8 cellular contexts compared by ENCODE assay signal in the genomic region with DNA sequence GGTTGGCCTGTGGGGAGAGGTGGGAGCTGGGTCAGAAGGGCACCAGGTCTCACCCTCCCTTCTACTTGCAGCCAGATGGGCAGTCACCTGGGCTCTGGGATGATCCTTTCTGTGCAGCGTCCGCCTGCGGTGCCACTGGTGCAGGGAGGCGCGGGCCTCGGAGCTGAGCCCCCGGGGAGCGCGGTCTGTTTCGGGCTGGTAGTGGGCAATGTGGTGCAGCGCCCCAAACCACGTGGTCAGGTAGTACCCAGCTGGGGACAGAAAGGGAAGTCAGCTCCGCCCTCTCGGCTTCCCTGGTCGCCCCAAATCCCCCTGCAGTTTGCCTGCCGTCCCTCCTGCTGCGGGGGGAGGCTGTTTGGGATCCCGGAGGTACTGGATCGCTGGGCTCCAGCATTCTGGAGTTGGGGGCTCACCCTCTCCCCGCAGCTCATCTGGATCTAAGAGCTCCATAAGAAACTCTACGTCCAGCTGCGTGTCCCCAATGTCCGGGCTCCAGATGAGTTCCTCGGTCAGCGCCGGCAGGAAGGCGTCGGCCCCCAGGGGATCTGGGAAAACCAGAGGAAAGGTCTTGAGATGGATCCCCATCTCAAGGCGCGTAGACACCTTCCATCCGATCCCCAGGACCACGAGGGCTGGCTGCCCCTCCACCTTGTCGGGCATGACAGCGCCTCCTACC. TPM values are rescaled to one million over a fixed set of nuclear protein-coding genes. Genes with fewer than 3 reads are reported as not detected.
DNase-seq lines count a peak whose midpoint lies in the region; ATAC-seq lines count a peak whose summit lies in the region.

No MANE protein-coding gene starts in this region.

- ATAC-seq in activated naive CD8-positive, alpha-beta T cell treated with anti-CD3 and anti-CD28 coated beads, Interleukin-2, amount 10 ng/mL, durations not matched to agents 7 days and 5 days (ENCODE audit: low read depth), result no peak
- peak; percentile 5 for ATAC-seq in stimulated activated effector memory CD8-positive, alpha-beta T cell treated with anti-CD3 and anti-CD28 coated beads, Interleukin-12 subunit alpha, Interleukin-12 subunit beta, amount 100 ng/mL, for 72 hours
- ATAC-seq in GM18909 (IDR thresholded peaks at IDR 0.05; ENCODE audit: poor library complexity, unreplicated experiment), result no peak

- H3K9ac ChIP-seq in iPS-20b (ENCODE audit: low read depth, low read length), result no peak overlapping the region

- no peaks in the 10 kb centered on the region for H3K9me3 Mint-ChIP-seq in activated naive CD8-positive, alpha-beta T cell treated with anti-CD3 and anti-CD28 coated beads, Interleukin-2, amount 10 ng/mL, durations not matched to agents 7 days and 5 days
- no peaks in the 10 kb centered on the region for H3K9me3 Mint-ChIP-seq in stimulated activated effector memory CD8-positive, alpha-beta T cell treated with anti-CD3 and anti-CD28 coated beads, Interleukin-12 subunit alpha, Interleukin-12 subunit beta, amount 100 ng/mL, for 72 hours

- H3K4me3 ChIP-seq in iPS-20b (ENCODE audit: low read length), result peak overlapping the region; percentile 62

- H3K27me3 Mint-ChIP-seq in activated naive CD8-positive, alpha-beta T cell treated with anti-CD3 and anti-CD28 coated beads, Interleukin-2, amount 10 ng/mL, durations not matched to agents 7 days and 5 days, result no peaks in the 10 kb centered on the region

- H3K4me1 Mint-ChIP-seq in activated naive CD8-positive, alpha-beta T cell treated with anti-CD3 and anti-CD28 coated beads, Interleukin-2, amount 10 ng/mL, durations not matched to agents 7 days and 5 days, result peaks cover 42% of the 10 kb centered on the region
- H3K4me1 Mint-ChIP-seq in stimulated activated effector memory CD8-positive, alpha-beta T cell treated with anti-CD3 and anti-CD28 coated beads, Interleukin-12 subunit alpha, Interleukin-12 subunit beta, amount 100 ng/mL, for 72 hours, result peaks cover 48% of the 10 kb centered on the region

- H3K36me3 Mint-ChIP-seq in activated naive CD8-positive, alpha-beta T cell treated with anti-CD3 and anti-CD28 coated beads, Interleukin-2, amount 10 ng/mL, durations not matched to agents 7 days and 5 days, result peaks cover 38% of the 10 kb centered on the region
- peaks cover 95% of the 10 kb centered on the region for H3K36me3 Mint-ChIP-seq in stimulated activated effector memory CD8-positive, alpha-beta T cell treated with anti-CD3 and anti-CD28 coated beads, Interleukin-12 subunit alpha, Interleukin-12 subunit beta, amount 100 ng/mL, for 72 hours

- peak overlapping the region; percentile 89 for H3K4me3 Mint-ChIP-seq in activated naive CD8-positive, alpha-beta T cell treated with anti-CD3 and anti-CD28 coated beads, Interleukin-2, amount 10 ng/mL, durations not matched to agents 7 days and 5 days
- H3K4me3 Mint-ChIP-seq in stimulated activated effector memory CD8-positive, alpha-beta T cell treated with anti-CD3 and anti-CD28 coated beads, Interleukin-12 subunit alpha, Interleukin-12 subunit beta, amount 100 ng/mL, for 72 hours, result peak overlapping the region; percentile 88

- H3K27me3 ChIP-seq in iPS-20b (ENCODE audit: insufficient read depth, low read length), result peaks cover 29% of the 10 kb centered on the region

- H3K4me1 ChIP-seq in iPS-20b (ENCODE audit: insufficient read depth, low read length), result no peaks in the 10 kb centered on the region

- no peaks in the 10 kb centered on the region for H3K36me3 ChIP-seq in iPS-20b (ENCODE audit: insufficient read depth, low read depth, low read length)

- peak overlapping the region; percentile 89 for H3K27ac Mint-ChIP-seq in activated naive CD8-positive, alpha-beta T cell treated with anti-CD3 and anti-CD28 coated beads, Interleukin-2, amount 10 ng/mL, durations not matched to agents 7 days and 5 days
- H3K27ac Mint-ChIP-seq in stimulated activated effector memory CD8-positive, alpha-beta T cell treated with anti-CD3 and anti-CD28 coated beads, Interleukin-12 subunit alpha, Interleukin-12 subunit beta, amount 100 ng/mL, for 72 hours, result peak overlapping the region; percentile 90

- POLR2A ChIA-PET in activated naive CD8-positive, alpha-beta T cell treated with anti-CD3 and anti-CD28 coated beads, Interleukin-2, amount 10 ng/mL, durations not matched to agents 7 days and 5 days (lab: Charles Lee), result interaction anchor here (0.5 to 11.9 kb wide), 10 partner anchors 9 to 135 kb away, joined by 3 to 161 read pairs (median 8); a partner anchor contains a TSS

- no peaks in the 10 kb centered on the region for H3K9me3 ChIP-seq in iPS-20b (ENCODE audit: insufficient read depth, low read depth, low read length)

- peak; percentile 52 for DNase-seq in activated CD4-positive, alpha-beta T cell treated with anti-CD3 and anti-CD28 coated beads for 48 hours
- no peak for DNase-seq in activated CD4-positive, alpha-beta T cell treated with anti-CD3 and anti-CD28 coated beads, Interleukin-2, amount 50 U/mL, for 4 hours
- DNase-seq in activated naive CD8-positive, alpha-beta T cell treated with anti-CD3 and anti-CD28 coated beads, Interleukin-2, amount 10 ng/mL, durations not matched to agents 7 days and 5 days, result peak; percentile 60
- DNase-seq in stimulated activated effector memory CD8-positive, alpha-beta T cell treated with anti-CD3 and anti-CD28 coated beads, Interleukin-12 subunit alpha, Interleukin-12 subunit beta, amount 100 ng/mL, for 72 hours (ENCODE audit: low spot score in 2 of 2), result peak in 1 of 2 donors; percentile 70
- no peak for DNase-seq in effector CD4-positive, alpha-beta T cell
- DNase-seq in foreskin melanocyte, result no peak

- H3K27ac ChIP-seq in iPS-20b (ENCODE audit: low read length), result no peak overlapping the region

RNA-seq across cellular contexts. Expression of a gene that starts 8.8 kb away (rescaled TPM):
- total RNA-seq in activated naive CD8-positive, alpha-beta T cell treated with anti-CD3 and anti-CD28 coated beads, Interleukin-2, amount 10 ng/mL, durations not matched to agents 7 days and 5 days, result 10 to 100 TPM; 71.3 to 74.2 TPM

RNA-seq across cellular contexts. Expression of a gene that starts 19.5 kb away (rescaled TPM):
- 100 to 1,000 TPM; 441 to 455 TPM for total RNA-seq in activated naive CD8-positive, alpha-beta T cell treated with anti-CD3 and anti-CD28 coated beads, Interleukin-2, amount 10 ng/mL, durations not matched to agents 7 days and 5 days

RNA-seq across cellular contexts. Expression of a gene that starts 30.1 kb away (rescaled TPM):
- total RNA-seq in activated naive CD8-positive, alpha-beta T cell treated with anti-CD3 and anti-CD28 coated beads, Interleukin-2, amount 10 ng/mL, durations not matched to agents 7 days and 5 days, result 10 to 100 TPM; 46.6 to 49.1 TPM

RNA-seq across cellular contexts. Expression of a gene that starts 30.5 kb away (rescaled TPM):
- 10 to 100 TPM; 30.0 to 31.1 TPM for total RNA-seq in activated naive CD8-positive, alpha-beta T cell treated with anti-CD3 and anti-CD28 coated beads, Interleukin-2, amount 10 ng/mL, durations not matched to agents 7 days and 5 days

RNA-seq across cellular contexts. Expression of a gene that starts 37.7 kb away (rescaled TPM):
- 100 to 1,000 TPM; 184 TPM for total RNA-seq in activated naive CD8-positive, alpha-beta T cell treated with anti-CD3 and anti-CD28 coated beads, Interleukin-2, amount 10 ng/mL, durations not matched to agents 7 days and 5 days

Comparison
In these comparisons a context has a peak if more than half of its experiments do, and no peak if none do; other contexts are left out.
1. DNase-seq: peak in activated CD4-positive, alpha-beta T cell treated with anti-CD3 and anti-CD28 coated beads for 48 hours (single experiment) and activated naive CD8-positive, alpha-beta T cell treated with anti-CD3 and anti-CD28 coated beads, Interleukin-2, amount 10 ng/mL, durations not matched to agents 7 days and 5 days (single experiment); none in activated CD4-positive, alpha-beta T cell treated with anti-CD3 and anti-CD28 coated beads, Interleukin-2, amount 50 U/mL, for 4 hours (0 of 2), effector CD4-positive, alpha-beta T cell (single experiment) and foreskin melanocyte (single experiment).